12 cellular contexts compared by ENCODE assay signal in genomic region chr6:47438481-47439347, GRCh38. TPM values are rescaled to one million over a fixed set of nuclear protein-coding genes. Genes with fewer than 3 reads are reported as not detected.
A peak's percentile ranks its signal among the peaks of the same experiment; 100 is the strongest.
DNase-seq lines count a peak whose midpoint lies in the region; ATAC-seq, FAIRE-seq and TF ChIP-seq lines count a peak whose summit lies in the region.
"Had no signal": no experiment of that assay in that cellular context is flagged by ENCODE, and none has a peak within 500 bp of the region (broad histone marks: within the 10 kb centered on the region; RNA-seq: fewer than 3 reads in every experiment).

No MANE protein-coding gene starts in this region.

- POLR2A ChIA-PET in GM12878 (lab: Charles Lee): interaction anchor here (0.9 kb wide), 1 partner anchor 42 kb away, joined by 3 read pairs; no protein-coding TSS in a partner anchor

- TF ChIP-seq POLR2A in GM12878 (IDR thresholded peaks at IDR 0.05; ENCODE audit: low read depth, low read length): no peak

- no peaks in the 10 kb centered on the region; the same call in 2 of the 3 replicates for H3K9me3 ChIP-seq in GM12878 (replicated peaks; ENCODE audit: control insufficient read depth, insufficient read depth, low read length)

- peak overlapping the region; percentile 43 for H3K4me2 ChIP-seq in GM12878 (ENCODE audit: control insufficient read depth, insufficient read depth)

- in situ Hi-C loops in GM12878 (cut with MboI): no loop called here

- no peak overlapping the region for H2AFZ ChIP-seq in GM12878 (ENCODE audit: control insufficient read depth, low read depth, low read length)

- SMC1A ChIA-PET in GM12878 (lab: Charles Lee; ENCODE audit: uncharacterized antibody, unreplicated experiment): interaction anchor here (0.8 to 3.0 kb wide), 10 partner anchors 18 to 45 kb away, joined by 3 to 12 read pairs (median 4); no protein-coding TSS in a partner anchor

- no peaks in the 10 kb centered on the region for H4K20me1 ChIP-seq in GM12878 (ENCODE audit: control insufficient read depth, insufficient read depth)

- WGBS in GM12878 (ENCODE audit: insufficient coverage, insufficient replicate concordance, low lambda C conversion rate, missing lambda C conversion rate): 8% methylated on average over 8 of the region's 8 CpGs

- DNase-seq in GM12878 (ENCODE audit: low read depth, low spot score) (peak; percentile 51), GF-D8 (lab: John Stamatoyannopoulos, UW) (no peak)
- no peak for DNase-seq in stimulated activated CD4-positive, alpha-beta T cell treated with anti-CD3 and anti-CD28 coated beads, Interleukin-2, amount 100 ng/mL, for 48 hours
- no peak for DNase-seq in activated CD4-positive, alpha-beta T cell treated with anti-CD3 and anti-CD28 coated beads, Interleukin-2, amount 50 U/mL, for 4 hours
- no peak for DNase-seq in stimulated activated CD4-positive, alpha-beta T cell treated with anti-CD3 and anti-CD28 coated beads, Interleukin-1b, Interleukin-23, amount 100 ng/mL, for 48 hours
- DNase-seq: activated CD8-positive, alpha-beta memory T cell treated with anti-CD3 and anti-CD28 coated beads, Interleukin-2, amount 10 ng/mL, durations not matched to agents 7 days and 5 days; islet precursor cell had no signal

- no peaks in the 10 kb centered on the region for H3K79me2 ChIP-seq in GM12878 (ENCODE audit: control insufficient read depth, insufficient read depth, low read length)

- TF ChIP-seq CTCF in GM12878 (IDR thresholded peaks at IDR 0.05 in 2 of 3, conservative IDR thresholded peaks at IDR 0.05 in 1 of 3; ENCODE audit: control insufficient read depth in 2 of 3, extremely low read depth in 1 of 3, insufficient read depth in 1 of 3, low read depth in 3 of 3, low read length in 3 of 3): no peak

- no peaks in the 10 kb centered on the region for H3K36me3 ChIP-seq in GM12878 (ENCODE audit: control insufficient read depth in 2 of 2, insufficient read depth in 2 of 2, low read length in 1 of 2)

- no peak overlapping the region for H3K9ac ChIP-seq in GM12878 (ENCODE audit: control insufficient read depth, insufficient read depth, low read length)

- H3K4me1 ChIP-seq in GM12878 (ENCODE audit: control insufficient read depth, insufficient read depth, low read length): peaks cover 36% of the 10 kb centered on the region

- BruUV-seq in GM12878 (replicated peaks; lab: Mats Ljungman, UMichigan): no TSS peak

- CTCF ChIA-PET in GM12878 (lab: Yijun Ruan, JAX): interaction anchor here (1.0 kb wide), 1 partner anchor 295 kb away, joined by 3 read pairs; no protein-coding TSS in a partner anchor

- TF ChIP-seq EP300 in GM12878 (IDR thresholded peaks at IDR 0.05; ENCODE audit: borderline replicate concordance in 1 of 2, control insufficient read depth in 1 of 2, low read depth in 2 of 2, low read length in 2 of 2): peak in 1 of 2 experiments; percentile 30; a peak in 2 of 4 replicates

- RAD21 ChIA-PET in GM12878 (lab: Charles Lee; ENCODE audit: unreplicated experiment): interaction anchor here (0.8 to 2.5 kb wide), 8 partner anchors 20 to 196 kb away, joined by 3 to 22 read pairs (median 4); partner anchors contain the start of gene CD2AP

- H3K4me3 ChIP-seq in GM12878: peak overlapping the region; percentile 34; the same call in 1 of the 2 replicates

- ATAC-seq in GM18498 (IDR thresholded peaks at IDR 0.05; ENCODE audit: unreplicated experiment) (peak; percentile 76), GM21381 (IDR thresholded peaks at IDR 0.05; ENCODE audit: unreplicated experiment) (peak; percentile 65), HG03159 (IDR thresholded peaks at IDR 0.05; ENCODE audit: unreplicated experiment) (peak; percentile 73), GM12878 (peak; percentile 87)
- ATAC-seq: activated CD8-positive, alpha-beta memory T cell treated with anti-CD3 and anti-CD28 coated beads, Interleukin-2, amount 10 ng/mL, durations not matched to agents 7 days and 5 days had no signal

- FAIRE-seq in GM12878 (lab: Jason Lieb, UNC): peak; percentile 80
- FAIRE-seq: colon, urothelium cell line had no signal

- H3K27ac ChIP-seq in GM12878 (ENCODE audit: control insufficient read depth, insufficient read depth): peak overlapping the region; percentile 2

- intact Hi-C loops in GM12878 (cut with micrococcal nuclease; ENCODE audit: unreplicated experiment): loop anchor here (2.0 kb wide), 2 partner anchors 24 to 40 kb away; no protein-coding TSS in a partner anchor

- no peaks in the 10 kb centered on the region for H3K27me3 ChIP-seq in GM12878 (replicated peaks in 1 of 2; ENCODE audit: control insufficient read depth in 2 of 2, insufficient read depth in 2 of 2, low read length in 1 of 2)

- no peak for TF ChIP-seq RAD21 in GM12878 (IDR thresholded peaks at IDR 0.05; ENCODE audit: insufficient read depth, low read depth, low read length)

TF ChIP-seq in GM12878, 131 proteins besides CTCF, POLR2A, EP300 and RAD21 (continues in another document):
- no peak for TF ChIP-seq POLR2AphosphoS2 (IDR thresholded peaks at IDR 0.05; ENCODE audit: low read depth, low read length)
- no peak for TF ChIP-seq REST (IDR thresholded peaks at IDR 0.05; ENCODE audit: low read depth, low read length)
- TF ChIP-seq NFIC (IDR thresholded peaks at IDR 0.05; ENCODE audit: low read depth, low read length): peak; percentile 85
- no peak for TF ChIP-seq TARDBP (IDR thresholded peaks at IDR 0.05; ENCODE audit: borderline replicate concordance)
- no peak for TF ChIP-seq EZH2 (IDR thresholded peaks at IDR 0.05; ENCODE audit: borderline replicate concordance, control insufficient read depth, low read depth, low read length)
- no peak for TF ChIP-seq IRF5 (IDR thresholded peaks at IDR 0.05; ENCODE audit: borderline replicate concordance)
- TF ChIP-seq CEBPB (IDR thresholded peaks at IDR 0.05; ENCODE audit: borderline replicate concordance in 1 of 2, low read depth in 2 of 2, low read length in 2 of 2): no peak

RNA-seq across cellular contexts. Expression of gene CD2AP, which starts 38.9 kb away (rescaled TPM):
- 115 TPM in 2 replicates for total RNA-seq in GM12878 (2013; cell fraction: nucleolus; rRNA removed)
- total RNA-seq in GM12878 (2014; rRNA removed) (22.9 and 29.5 TPM in 2 replicates), GM12878 (2014; rRNA removed; fragmentation: Illumina TruSeq; extraction: Trizol) (46.6 and 48.0 TPM in 2 replicates), GM12878 (2021) (23.6 and 27.9 TPM in 2 replicates)
- 9.9 TPM for polyA plus RNA-seq in GM12878 (2011; ENCODE audit: low read depth)
- polyA plus RNA-seq in GM12878 (2011; rRNA removed) (23.7 and 43.8 TPM in 2 replicates), GM12878 (2014; fragmentation: Illumina TruSeq; extraction: Trizol) (34.2 and 48.4 TPM in 2 replicates), GM12878 (2014; fragmentation: Nextera tagmentation; extraction: Ambion mirVana) (1 to 10 TPM; 5.4 to 8.0 TPM), GM12878 (2014; rRNA removed) (12.6 and 15.1 TPM in 2 replicates), GM12878 (2016; fragmentation: Nextera tagmentation; extraction: Ambion mirVana) (10 to 100 TPM; 17.4 to 18.8 TPM)
- polyA plus RNA-seq in GM12878 (2011; cell fraction: cytosol; rRNA removed): 6.7 and 8.0 TPM in 2 replicates
- polyA plus RNA-seq in GM12878 (2011; cell fraction: nucleus; rRNA removed): 10.7 and 12.6 TPM in 2 replicates
- polyA plus RNA-seq in GM12878 (2012): 20.5 and 20.9 TPM in 2 replicates
- 10.1 and 11.7 TPM in 2 replicates for polyA minus RNA-seq in GM12878 (2011; rRNA and poly(A)+ RNA removed)
- polyA minus RNA-seq in GM12878 (2011; cell fraction: cytosol; rRNA and poly(A)+ RNA removed): 9.0 TPM in 2 replicates
- polyA minus RNA-seq in GM12878 (2011; cell fraction: nucleus; rRNA and poly(A)+ RNA removed): 19.7 and 29.3 TPM in 2 replicates
